1 cellular context compared by ENCODE assay signal in the genomic region with DNA sequence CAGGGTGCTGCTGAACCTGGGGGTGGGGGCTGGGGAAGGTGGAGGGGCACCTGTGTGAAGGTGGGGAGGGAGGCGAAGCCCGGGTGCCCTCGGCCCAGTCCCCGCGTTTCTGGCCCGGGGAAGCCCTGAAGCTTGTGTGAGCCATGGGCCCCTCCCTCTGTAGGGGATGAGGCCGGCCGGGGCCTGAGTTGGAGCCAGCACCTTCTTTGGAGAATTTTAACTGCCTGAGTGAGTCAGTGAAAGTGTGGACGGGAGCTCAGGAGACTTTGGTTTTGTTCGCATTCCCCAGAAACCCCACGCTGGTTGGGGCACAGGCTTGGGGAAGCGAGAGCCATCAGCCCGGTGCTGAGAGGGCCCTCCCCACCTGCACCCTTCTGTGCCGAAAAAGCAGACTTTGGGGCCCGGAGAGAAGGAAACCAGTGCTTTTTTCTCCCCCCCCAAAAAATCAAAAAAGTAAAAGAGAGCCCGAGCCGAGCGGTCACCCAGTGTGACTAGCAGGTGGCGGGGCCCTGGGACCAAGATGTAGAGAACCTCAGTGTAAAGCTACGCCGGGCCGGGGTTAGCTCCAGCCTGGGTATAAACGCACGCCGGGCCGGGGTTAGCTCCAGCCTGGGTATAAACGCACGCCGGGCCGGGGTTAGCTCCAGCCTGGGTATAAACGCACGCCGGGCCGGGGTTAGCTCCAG.
TF ChIP-seq lines count a peak whose summit lies in the region.

No MANE protein-coding gene starts in this region.

TF ChIP-seq in IMR-90, 13 proteins besides CTCF, POLR2A, EP300 and RAD21 (continued from another document):
- TF ChIP-seq, protein P1, sequence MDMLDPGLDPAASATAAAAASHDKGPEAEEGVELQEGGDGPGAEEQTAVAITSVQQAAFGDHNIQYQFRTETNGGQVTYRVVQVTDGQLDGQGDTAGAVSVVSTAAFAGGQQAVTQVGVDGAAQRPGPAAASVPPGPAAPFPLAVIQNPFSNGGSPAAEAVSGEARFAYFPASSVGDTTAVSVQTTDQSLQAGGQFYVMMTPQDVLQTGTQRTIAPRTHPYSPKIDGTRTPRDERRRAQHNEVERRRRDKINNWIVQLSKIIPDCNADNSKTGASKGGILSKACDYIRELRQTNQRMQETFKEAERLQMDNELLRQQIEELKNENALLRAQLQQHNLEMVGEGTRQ (IDR thresholded peaks at IDR 0.05; ENCODE audit: low read depth, low read length) = no peak
- no peak for TF ChIP-seq CHD1 (IDR thresholded peaks at IDR 0.05; ENCODE audit: low read depth, low read length)
- no peak for TF ChIP-seq RCOR1 (IDR thresholded peaks at IDR 0.05; ENCODE audit: insufficient replicate concordance, low read length)
- TF ChIP-seq, protein P2, sequence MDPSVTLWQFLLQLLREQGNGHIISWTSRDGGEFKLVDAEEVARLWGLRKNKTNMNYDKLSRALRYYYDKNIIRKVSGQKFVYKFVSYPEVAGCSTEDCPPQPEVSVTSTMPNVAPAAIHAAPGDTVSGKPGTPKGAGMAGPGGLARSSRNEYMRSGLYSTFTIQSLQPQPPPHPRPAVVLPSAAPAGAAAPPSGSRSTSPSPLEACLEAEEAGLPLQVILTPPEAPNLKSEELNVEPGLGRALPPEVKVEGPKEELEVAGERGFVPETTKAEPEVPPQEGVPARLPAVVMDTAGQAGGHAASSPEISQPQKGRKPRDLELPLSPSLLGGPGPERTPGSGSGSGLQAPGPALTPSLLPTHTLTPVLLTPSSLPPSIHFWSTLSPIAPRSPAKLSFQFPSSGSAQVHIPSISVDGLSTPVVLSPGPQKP (IDR thresholded peaks at IDR 0.05; ENCODE audit: borderline replicate concordance, low read depth, low read length) = no peak
- no peak for TF ChIP-seq CEBPB (IDR thresholded peaks at IDR 0.05; ENCODE audit: low read depth, low read length)
- no peak for TF ChIP-seq FOS (IDR thresholded peaks at IDR 0.05; ENCODE audit: low read depth, low read length)
